Comparison of ENCODE assay signal across 2 cellular contexts in the genomic region with DNA sequence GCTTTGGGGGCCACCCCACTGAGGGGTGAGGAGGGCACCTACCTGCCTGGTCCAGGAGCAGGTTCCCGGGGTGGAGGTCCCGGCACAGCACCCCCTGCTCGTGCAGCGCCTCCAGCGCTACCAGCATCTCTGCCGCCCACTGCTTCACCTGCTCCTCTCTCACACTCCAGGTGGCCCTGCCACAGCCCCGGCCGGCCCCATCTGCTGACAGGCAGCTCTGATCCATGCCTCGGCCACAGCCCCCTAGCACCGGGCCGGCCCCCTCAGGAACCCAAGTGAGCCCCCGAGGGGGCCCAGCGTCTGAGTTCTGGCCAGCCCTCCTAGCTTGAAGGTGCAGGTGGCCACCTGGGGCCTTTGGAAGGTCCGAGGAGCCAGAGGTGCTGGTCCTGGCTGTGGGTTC.
TF ChIP-seq lines count a peak whose summit lies in the region.

No MANE protein-coding gene starts in this region.

TF ChIP-seq in HepG2, 621 proteins besides CTCF, POLR2A, EP300 and RAD21:
- TF ChIP-seq AGO2 (optimal IDR thresholded peaks at IDR 0.05; ENCODE audit: low read depth, low read length): peak; percentile 32
- no peak for TF ChIP-seq DNMT3B (CRISPR knock-in tag; conservative IDR thresholded peaks at IDR 0.05)

TF ChIP-seq in GM23338, 12 proteins besides CTCF, POLR2A, EP300 and RAD21:
- TF ChIP-seq NANOG (IDR thresholded peaks at IDR 0.05; ENCODE audit: borderline replicate concordance): no peak
- TF ChIP-seq POLR2AphosphoS5 (IDR thresholded peaks at IDR 0.05; ENCODE audit: low read depth): no peak
- TF ChIP-seq EZH2 (IDR thresholded peaks at IDR 0.05; ENCODE audit: low read depth, unreplicated experiment): no peak
- TF ChIP-seq ZNF331 (CRISPR knock-in tag; IDR thresholded peaks at IDR 0.05; ENCODE audit: low read depth): no peak
- TF ChIP-seq, protein P1, sequence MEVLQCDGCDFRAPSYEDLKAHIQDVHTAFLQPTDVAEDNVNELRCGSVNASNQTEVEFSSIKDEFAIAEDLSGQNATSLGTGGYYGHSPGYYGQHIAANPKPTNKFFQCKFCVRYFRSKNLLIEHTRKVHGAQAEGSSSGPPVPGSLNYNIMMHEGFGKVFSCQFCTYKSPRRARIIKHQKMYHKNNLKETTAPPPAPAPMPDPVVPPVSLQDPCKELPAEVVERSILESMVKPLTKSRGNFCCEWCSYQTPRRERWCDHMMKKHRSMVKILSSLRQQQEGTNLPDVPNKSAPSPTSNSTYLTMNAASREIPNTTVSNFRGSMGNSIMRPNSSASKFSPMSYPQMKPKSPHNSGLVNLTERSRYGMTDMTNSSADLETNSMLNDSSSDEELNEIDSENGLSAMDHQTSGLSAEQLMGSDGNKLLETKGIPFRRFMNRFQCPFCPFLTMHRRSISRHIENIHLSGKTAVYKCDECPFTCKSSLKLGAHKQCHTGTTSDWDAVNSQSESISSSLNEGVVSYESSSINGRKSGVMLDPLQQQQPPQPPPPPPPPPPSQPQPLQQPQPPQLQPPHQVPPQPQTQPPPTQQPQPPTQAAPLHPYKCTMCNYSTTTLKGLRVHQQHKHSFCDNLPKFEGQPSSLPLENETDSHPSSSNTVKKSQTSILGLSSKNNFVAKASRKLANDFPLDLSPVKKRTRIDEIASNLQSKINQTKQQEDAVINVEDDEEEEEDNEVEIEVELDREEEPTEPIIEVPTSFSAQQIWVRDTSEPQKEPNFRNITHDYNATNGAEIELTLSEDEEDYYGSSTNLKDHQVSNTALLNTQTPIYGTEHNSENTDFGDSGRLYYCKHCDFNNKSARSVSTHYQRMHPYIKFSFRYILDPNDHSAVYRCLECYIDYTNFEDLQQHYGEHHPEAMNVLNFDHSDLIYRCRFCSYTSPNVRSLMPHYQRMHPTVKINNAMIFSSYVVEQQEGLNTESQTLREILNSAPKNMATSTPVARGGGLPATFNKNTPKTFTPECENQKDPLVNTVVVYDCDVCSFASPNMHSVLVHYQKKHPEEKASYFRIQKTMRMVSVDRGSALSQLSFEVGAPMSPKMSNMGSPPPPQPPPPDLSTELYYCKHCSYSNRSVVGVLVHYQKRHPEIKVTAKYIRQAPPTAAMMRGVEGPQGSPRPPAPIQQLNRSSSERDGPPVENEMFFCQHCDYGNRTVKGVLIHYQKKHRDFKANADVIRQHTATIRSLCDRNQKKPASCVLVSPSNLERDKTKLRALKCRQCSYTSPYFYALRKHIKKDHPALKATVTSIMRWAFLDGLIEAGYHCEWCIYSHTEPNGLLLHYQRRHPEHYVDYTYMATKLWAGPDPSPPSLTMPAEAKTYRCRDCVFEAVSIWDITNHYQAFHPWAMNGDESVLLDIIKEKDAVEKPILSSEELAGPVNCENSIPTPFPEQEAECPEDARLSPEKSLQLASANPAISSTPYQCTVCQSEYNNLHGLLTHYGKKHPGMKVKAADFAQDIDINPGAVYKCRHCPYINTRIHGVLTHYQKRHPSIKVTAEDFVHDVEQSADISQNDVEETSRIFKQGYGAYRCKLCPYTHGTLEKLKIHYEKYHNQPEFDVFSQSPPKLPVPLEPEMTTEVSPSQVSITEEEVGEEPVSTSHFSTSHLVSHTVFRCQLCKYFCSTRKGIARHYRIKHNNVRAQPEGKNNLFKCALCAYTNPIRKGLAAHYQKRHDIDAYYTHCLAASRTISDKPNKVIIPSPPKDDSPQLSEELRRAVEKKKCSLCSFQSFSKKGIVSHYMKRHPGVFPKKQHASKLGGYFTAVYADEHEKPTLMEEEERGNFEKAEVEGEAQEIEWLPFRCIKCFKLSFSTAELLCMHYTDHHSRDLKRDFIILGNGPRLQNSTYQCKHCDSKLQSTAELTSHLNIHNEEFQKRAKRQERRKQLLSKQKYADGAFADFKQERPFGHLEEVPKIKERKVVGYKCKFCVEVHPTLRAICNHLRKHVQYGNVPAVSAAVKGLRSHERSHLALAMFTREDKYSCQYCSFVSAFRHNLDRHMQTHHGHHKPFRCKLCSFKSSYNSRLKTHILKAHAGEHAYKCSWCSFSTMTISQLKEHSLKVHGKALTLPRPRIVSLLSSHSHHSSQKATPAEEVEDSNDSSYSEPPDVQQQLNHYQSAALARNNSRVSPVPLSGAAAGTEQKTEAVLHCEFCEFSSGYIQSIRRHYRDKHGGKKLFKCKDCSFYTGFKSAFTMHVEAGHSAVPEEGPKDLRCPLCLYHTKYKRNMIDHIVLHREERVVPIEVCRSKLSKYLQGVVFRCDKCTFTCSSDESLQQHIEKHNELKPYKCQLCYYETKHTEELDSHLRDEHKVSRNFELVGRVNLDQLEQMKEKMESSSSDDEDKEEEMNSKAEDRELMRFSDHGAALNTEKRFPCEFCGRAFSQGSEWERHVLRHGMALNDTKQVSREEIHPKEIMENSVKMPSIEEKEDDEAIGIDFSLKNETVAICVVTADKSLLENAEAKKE (CRISPR knock-in tag; IDR thresholded peaks at IDR 0.05): no peak
- TF ChIP-seq, protein P2, sequence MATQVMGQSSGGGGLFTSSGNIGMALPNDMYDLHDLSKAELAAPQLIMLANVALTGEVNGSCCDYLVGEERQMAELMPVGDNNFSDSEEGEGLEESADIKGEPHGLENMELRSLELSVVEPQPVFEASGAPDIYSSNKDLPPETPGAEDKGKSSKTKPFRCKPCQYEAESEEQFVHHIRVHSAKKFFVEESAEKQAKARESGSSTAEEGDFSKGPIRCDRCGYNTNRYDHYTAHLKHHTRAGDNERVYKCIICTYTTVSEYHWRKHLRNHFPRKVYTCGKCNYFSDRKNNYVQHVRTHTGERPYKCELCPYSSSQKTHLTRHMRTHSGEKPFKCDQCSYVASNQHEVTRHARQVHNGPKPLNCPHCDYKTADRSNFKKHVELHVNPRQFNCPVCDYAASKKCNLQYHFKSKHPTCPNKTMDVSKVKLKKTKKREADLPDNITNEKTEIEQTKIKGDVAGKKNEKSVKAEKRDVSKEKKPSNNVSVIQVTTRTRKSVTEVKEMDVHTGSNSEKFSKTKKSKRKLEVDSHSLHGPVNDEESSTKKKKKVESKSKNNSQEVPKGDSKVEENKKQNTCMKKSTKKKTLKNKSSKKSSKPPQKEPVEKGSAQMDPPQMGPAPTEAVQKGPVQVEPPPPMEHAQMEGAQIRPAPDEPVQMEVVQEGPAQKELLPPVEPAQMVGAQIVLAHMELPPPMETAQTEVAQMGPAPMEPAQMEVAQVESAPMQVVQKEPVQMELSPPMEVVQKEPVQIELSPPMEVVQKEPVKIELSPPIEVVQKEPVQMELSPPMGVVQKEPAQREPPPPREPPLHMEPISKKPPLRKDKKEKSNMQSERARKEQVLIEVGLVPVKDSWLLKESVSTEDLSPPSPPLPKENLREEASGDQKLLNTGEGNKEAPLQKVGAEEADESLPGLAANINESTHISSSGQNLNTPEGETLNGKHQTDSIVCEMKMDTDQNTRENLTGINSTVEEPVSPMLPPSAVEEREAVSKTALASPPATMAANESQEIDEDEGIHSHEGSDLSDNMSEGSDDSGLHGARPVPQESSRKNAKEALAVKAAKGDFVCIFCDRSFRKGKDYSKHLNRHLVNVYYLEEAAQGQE (IDR thresholded peaks at IDR 0.05; ENCODE audit: unreplicated experiment): no peak
- TF ChIP-seq, protein P3, sequence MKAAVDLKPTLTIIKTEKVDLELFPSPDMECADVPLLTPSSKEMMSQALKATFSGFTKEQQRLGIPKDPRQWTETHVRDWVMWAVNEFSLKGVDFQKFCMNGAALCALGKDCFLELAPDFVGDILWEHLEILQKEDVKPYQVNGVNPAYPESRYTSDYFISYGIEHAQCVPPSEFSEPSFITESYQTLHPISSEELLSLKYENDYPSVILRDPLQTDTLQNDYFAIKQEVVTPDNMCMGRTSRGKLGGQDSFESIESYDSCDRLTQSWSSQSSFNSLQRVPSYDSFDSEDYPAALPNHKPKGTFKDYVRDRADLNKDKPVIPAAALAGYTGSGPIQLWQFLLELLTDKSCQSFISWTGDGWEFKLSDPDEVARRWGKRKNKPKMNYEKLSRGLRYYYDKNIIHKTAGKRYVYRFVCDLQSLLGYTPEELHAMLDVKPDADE (IDR thresholded peaks at IDR 0.05): no peak
- TF ChIP-seq JUNB (IDR thresholded peaks at IDR 0.05; ENCODE audit: unreplicated experiment): no peak
- no peak for TF ChIP-seq CREB1 (CRISPR knock-in tag; IDR thresholded peaks at IDR 0.05; ENCODE audit: low read depth)
- TF ChIP-seq EZH2phosphoT487 (IDR thresholded peaks at IDR 0.05; ENCODE audit: unreplicated experiment): no peak
- TF ChIP-seq STAT1 (IDR thresholded peaks at IDR 0.05; ENCODE audit: unreplicated experiment): no peak
TF ChIP-seq in GM23338: peak in this region for 0.
